In the genomic region with DNA sequence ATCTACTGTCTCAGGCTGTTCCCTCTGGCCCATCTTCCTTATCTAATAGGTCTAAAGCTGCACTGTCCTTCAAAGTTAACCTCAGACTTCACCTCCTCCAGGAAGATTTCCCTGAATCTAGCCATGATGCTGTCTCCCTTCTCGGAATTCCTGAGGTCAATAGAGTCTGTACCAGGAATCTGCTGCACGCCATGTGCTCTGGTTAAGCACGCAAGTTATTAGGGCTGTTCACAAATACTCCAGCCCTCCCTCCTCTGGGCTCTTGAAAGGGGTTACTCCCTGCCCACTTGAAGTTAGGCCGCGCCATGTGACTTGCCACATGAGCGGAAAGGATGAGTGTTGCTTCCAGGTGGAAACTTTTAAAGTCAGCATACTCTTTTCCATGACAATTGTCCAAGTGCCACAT, we compare ENCODE assay signal across 1 cellular context.
TF ChIP-seq lines count a peak whose summit lies in the region.

No MANE protein-coding gene starts in this region.

TF ChIP-seq in SK-N-SH treated with all-trans-retinoic acid at 6 μM for 48 hours, 23 proteins besides CTCF, POLR2A, EP300 and RAD21 (continued from another document):
- TF ChIP-seq CREB5 (CRISPR knock-in tag; IDR thresholded peaks at IDR 0.05; ENCODE audit: low read depth): no peak
- TF ChIP-seq ZFP30 (CRISPR knock-in tag; IDR thresholded peaks at IDR 0.05): no peak
- TF ChIP-seq ZFP3 (CRISPR knock-in tag; IDR thresholded peaks at IDR 0.05): no peak
- TF ChIP-seq SNAI2 (CRISPR knock-in tag; IDR thresholded peaks at IDR 0.05): no peak
- TF ChIP-seq, protein P1, sequence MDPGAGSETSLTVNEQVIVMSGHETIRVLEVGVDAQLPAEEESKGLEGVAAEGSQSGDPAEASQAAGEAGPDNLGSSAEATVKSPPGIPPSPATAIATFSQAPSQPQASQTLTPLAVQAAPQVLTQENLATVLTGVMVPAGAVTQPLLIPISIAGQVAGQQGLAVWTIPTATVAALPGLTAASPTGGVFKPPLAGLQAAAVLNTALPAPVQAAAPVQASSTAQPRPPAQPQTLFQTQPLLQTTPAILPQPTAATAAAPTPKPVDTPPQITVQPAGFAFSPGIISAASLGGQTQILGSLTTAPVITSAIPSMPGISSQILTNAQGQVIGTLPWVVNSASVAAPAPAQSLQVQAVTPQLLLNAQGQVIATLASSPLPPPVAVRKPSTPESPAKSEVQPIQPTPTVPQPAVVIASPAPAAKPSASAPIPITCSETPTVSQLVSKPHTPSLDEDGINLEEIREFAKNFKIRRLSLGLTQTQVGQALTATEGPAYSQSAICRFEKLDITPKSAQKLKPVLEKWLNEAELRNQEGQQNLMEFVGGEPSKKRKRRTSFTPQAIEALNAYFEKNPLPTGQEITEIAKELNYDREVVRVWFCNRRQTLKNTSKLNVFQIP (CRISPR knock-in tag; IDR thresholded peaks at IDR 0.05; ENCODE audit: borderline replicate concordance, low read depth): no peak
- TF ChIP-seq CSRNP3 (CRISPR knock-in tag; IDR thresholded peaks at IDR 0.05): no peak
- no peak for TF ChIP-seq ZC3H10 (CRISPR knock-in tag; IDR thresholded peaks at IDR 0.05)
- no peak for TF ChIP-seq ZNF70 (CRISPR knock-in tag; IDR thresholded peaks at IDR 0.05)
- no peak for TF ChIP-seq CSDC2 (CRISPR knock-in tag; IDR thresholded peaks at IDR 0.05)
- TF ChIP-seq ISL1 (CRISPR knock-in tag; IDR thresholded peaks at IDR 0.05): no peak
- no peak for TF ChIP-seq ZNF8 (CRISPR knock-in tag; IDR thresholded peaks at IDR 0.05)
- TF ChIP-seq, protein P2, sequence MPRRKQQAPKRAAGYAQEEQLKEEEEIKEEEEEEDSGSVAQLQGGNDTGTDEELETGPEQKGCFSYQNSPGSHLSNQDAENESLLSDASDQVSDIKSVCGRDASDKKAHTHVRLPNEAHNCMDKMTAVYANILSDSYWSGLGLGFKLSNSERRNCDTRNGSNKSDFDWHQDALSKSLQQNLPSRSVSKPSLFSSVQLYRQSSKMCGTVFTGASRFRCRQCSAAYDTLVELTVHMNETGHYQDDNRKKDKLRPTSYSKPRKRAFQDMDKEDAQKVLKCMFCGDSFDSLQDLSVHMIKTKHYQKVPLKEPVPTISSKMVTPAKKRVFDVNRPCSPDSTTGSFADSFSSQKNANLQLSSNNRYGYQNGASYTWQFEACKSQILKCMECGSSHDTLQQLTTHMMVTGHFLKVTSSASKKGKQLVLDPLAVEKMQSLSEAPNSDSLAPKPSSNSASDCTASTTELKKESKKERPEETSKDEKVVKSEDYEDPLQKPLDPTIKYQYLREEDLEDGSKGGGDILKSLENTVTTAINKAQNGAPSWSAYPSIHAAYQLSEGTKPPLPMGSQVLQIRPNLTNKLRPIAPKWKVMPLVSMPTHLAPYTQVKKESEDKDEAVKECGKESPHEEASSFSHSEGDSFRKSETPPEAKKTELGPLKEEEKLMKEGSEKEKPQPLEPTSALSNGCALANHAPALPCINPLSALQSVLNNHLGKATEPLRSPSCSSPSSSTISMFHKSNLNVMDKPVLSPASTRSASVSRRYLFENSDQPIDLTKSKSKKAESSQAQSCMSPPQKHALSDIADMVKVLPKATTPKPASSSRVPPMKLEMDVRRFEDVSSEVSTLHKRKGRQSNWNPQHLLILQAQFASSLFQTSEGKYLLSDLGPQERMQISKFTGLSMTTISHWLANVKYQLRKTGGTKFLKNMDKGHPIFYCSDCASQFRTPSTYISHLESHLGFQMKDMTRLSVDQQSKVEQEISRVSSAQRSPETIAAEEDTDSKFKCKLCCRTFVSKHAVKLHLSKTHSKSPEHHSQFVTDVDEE (CRISPR knock-in tag; IDR thresholded peaks at IDR 0.05): no peak
- TF ChIP-seq, protein P3, sequence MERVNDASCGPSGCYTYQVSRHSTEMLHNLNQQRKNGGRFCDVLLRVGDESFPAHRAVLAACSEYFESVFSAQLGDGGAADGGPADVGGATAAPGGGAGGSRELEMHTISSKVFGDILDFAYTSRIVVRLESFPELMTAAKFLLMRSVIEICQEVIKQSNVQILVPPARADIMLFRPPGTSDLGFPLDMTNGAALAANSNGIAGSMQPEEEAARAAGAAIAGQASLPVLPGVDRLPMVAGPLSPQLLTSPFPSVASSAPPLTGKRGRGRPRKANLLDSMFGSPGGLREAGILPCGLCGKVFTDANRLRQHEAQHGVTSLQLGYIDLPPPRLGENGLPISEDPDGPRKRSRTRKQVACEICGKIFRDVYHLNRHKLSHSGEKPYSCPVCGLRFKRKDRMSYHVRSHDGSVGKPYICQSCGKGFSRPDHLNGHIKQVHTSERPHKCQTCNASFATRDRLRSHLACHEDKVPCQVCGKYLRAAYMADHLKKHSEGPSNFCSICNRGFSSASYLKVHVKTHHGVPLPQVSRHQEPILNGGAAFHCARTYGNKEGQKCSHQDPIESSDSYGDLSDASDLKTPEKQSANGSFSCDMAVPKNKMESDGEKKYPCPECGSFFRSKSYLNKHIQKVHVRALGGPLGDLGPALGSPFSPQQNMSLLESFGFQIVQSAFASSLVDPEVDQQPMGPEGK (CRISPR knock-in tag; IDR thresholded peaks at IDR 0.05; ENCODE audit: borderline replicate concordance): no peak
- TF ChIP-seq PPARA (CRISPR knock-in tag; IDR thresholded peaks at IDR 0.05; ENCODE audit: borderline replicate concordance): no peak
- TF ChIP-seq GLIS3 (CRISPR knock-in tag; IDR thresholded peaks at IDR 0.05): no peak
- no peak for TF ChIP-seq ESRRG (CRISPR knock-in tag; IDR thresholded peaks at IDR 0.05)
- TF ChIP-seq ZNF565 (CRISPR knock-in tag; conservative IDR thresholded peaks at IDR 0.05; ENCODE audit: low read depth): no peak
TF ChIP-seq in SK-N-SH treated with all-trans-retinoic acid at 6 μM for 48 hours: peak in this region for 0.
